Comparison of ENCODE assay signal across 21 cellular contexts in the genomic region with DNA sequence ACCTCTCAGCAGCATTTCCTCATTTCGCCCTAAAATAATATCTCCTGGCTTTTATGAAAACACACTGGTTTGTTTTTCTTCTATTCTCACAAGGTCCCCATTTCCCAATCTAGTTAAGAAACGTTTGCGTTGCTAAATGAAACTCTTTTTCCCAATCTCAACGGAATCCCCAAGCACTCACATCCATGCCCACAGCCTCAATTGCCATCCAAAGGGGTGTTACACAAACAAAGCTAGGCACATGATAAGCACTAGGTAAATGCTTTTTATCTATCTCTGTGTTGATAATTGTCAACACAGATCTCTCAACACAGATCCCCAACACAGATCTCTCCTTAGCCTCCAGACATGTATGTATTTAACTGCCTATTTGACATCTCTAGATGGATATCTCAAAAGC. TPM values are rescaled to one million over a fixed set of nuclear protein-coding genes. Genes with fewer than 3 reads are reported as not detected.
DNase-seq lines count a peak whose midpoint lies in the region; ATAC-seq, FAIRE-seq and TF ChIP-seq lines count a peak whose summit lies in the region.
"Had no signal": no experiment of that assay in that cellular context is flagged by ENCODE, and none has a peak within 500 bp of the region (broad histone marks: within the 10 kb centered on the region; RNA-seq: fewer than 3 reads in every experiment).

No MANE protein-coding gene starts in this region.

- POLR2A ChIA-PET in HepG2 (lab: Yijun Ruan, JAX) = interaction anchor here (1.0 to 1.9 kb wide), 2 partner anchors 32 to 35 kb away, joined by 3 to 6 read pairs; a partner anchor contains a TSS

- no TSS peak for BruUV-seq in HepG2 (replicated peaks; lab: Mats Ljungman, UMichigan)

- WGBS in HepG2 (ENCODE audit: low lambda C conversion rate) = 10% methylated on average over 4 of the region's 4 CpGs
- 58% methylated on average over 4 of the region's 4 CpGs for WGBS in right lobe of liver (ENCODE audit: insufficient coverage, low coverage, low lambda C conversion rate, missing lambda C conversion rate)
- 82% methylated on average over 4 of the region's 4 CpGs for whole genome bisulfite sequencing in esophagus muscularis mucosa

- no peaks in the 10 kb centered on the region for H3K79me2 ChIP-seq in HepG2 (ENCODE audit: insufficient read depth, low read length)

- no peak overlapping the region for H3K27ac ChIP-seq in HepG2 (ENCODE audit: extremely low read length, insufficient read depth, low read length)
- H3K27ac ChIP-seq in right lobe of liver = no peak overlapping the region
- H3K27ac ChIP-seq in esophagus muscularis mucosa (replicated peaks in 1 of 4) = no peak overlapping the region
- H3K27ac ChIP-seq: BLaER1 treated with 17β-estradiol and CSF1 and Interleukin-3, amounts not matched to agents 10 nM and 100 nM had no signal

- H3K27me3 ChIP-seq in HepG2 (ENCODE audit: control insufficient read depth in 1 of 2, insufficient read depth in 2 of 2, low read length in 2 of 2) (peaks cover 1 to 3% of the 10 kb centered on the region in 2 experiments; a peak in 1 of 5 replicates), right lobe of liver (no peaks in the 10 kb centered on the region), esophagus muscularis mucosa (no peaks in the 10 kb centered on the region)
- H3K27me3 ChIP-seq: BLaER1 treated with 17β-estradiol and CSF1 and Interleukin-3, amounts not matched to agents 10 nM and 100 nM had no signal

- no peak overlapping the region for H3K4me3 ChIP-seq in HepG2 (replicated peaks in 1 of 3; ENCODE audit: insufficient read depth in 1 of 3, low read depth in 2 of 3, low read length in 3 of 3)
- no peak overlapping the region for H3K4me3 ChIP-seq in right lobe of liver
- no peak overlapping the region for H3K4me3 ChIP-seq in esophagus muscularis mucosa
- H3K4me3 ChIP-seq: BLaER1 treated with 17β-estradiol and CSF1 and Interleukin-3, amounts not matched to agents 10 nM and 100 nM had no signal

- no peaks in the 10 kb centered on the region for H3K36me3 Mint-ChIP-seq in activated T-cell treated with anti-CD3 and anti-CD28 coated beads, Interleukin-2, amount 50 U/mL, for 72 hours (ENCODE audit: insufficient read depth in 2 of 2)
- H3K36me3 Mint-ChIP-seq: CD8-positive, alpha-beta T cell; IgD-negative memory B cell had no signal

- H3K4me2 ChIP-seq in HepG2 (ENCODE audit: low read depth, low read length) = 0 out of 2 replicates have a peak overlapping the region, but pooled peaks have one; percentile 5
- H3K4me2 ChIP-seq: BLaER1 treated with 17β-estradiol and CSF1 and Interleukin-3, amounts not matched to agents 10 nM and 100 nM had no signal

- H3K4me1 Mint-ChIP-seq in activated T-cell treated with anti-CD3 and anti-CD28 coated beads, Interleukin-2, amount 50 U/mL, for 72 hours (ENCODE audit: low read depth) = no peaks in the 10 kb centered on the region
- H3K4me1 Mint-ChIP-seq: B cell, IgD-negative memory B cell had no signal

- no peak overlapping the region for H3K4me3 Mint-ChIP-seq in activated T-cell treated with anti-CD3 and anti-CD28 coated beads, Interleukin-2, amount 50 U/mL, for 72 hours
- H3K4me3 Mint-ChIP-seq: B cell; CD8-positive, alpha-beta T cell; HFFc6; IgD-negative memory B cell had no signal

- in situ Hi-C loops in HepG2 (cut with HindIII; ENCODE audit: extremely low pct_ligation_motif_present, low pct_unique_long_range_greater_than_20kb) = no loop called here

- no peaks in the 10 kb centered on the region for H3K9me3 ChIP-seq in HepG2 (ENCODE audit: low read length)
- no peaks in the 10 kb centered on the region for H3K9me3 ChIP-seq in right lobe of liver
- no peaks in the 10 kb centered on the region for H3K9me3 ChIP-seq in esophagus muscularis mucosa
- H3K9me3 ChIP-seq: BLaER1 treated with 17β-estradiol and CSF1 and Interleukin-3, amounts not matched to agents 10 nM and 100 nM had no signal

- no peak overlapping the region for H3K9ac ChIP-seq in HepG2 (ENCODE audit: insufficient read depth, low read depth, low read length)
- H3K9ac ChIP-seq: BLaER1 treated with 17β-estradiol and CSF1 and Interleukin-3, amounts not matched to agents 10 nM and 100 nM had no signal

- FAIRE-seq in HepG2 (lab: Jason Lieb, UNC) = no peak
- FAIRE-seq: D721Med, GM12892, GM18507, HTR-8/SVneo had no signal

- TF ChIP-seq RAD21 in HepG2 (CRISPR knock-in tag; IDR thresholded peaks at IDR 0.05) = no peak

- H3K27me3 Mint-ChIP-seq in activated T-cell treated with anti-CD3 and anti-CD28 coated beads, Interleukin-2, amount 50 U/mL, for 72 hours (ENCODE audit: low read depth) = peaks cover 34% of the 10 kb centered on the region
- H3K27me3 Mint-ChIP-seq: IgD-negative memory B cell had no signal

- CTCF ChIA-PET in HepG2 (lab: Yijun Ruan, JAX; ENCODE audit: low intra/inter-chr PET ratio, low total read pairs) = no interaction called here

- DNase-seq in HepG2 (ENCODE audit: low spot score) (no peak), right lobe of liver (no peak), brain pericyte (ENCODE audit: low read depth, low spot score) (peak; percentile 4), esophagus muscularis mucosa (ENCODE audit: extremely low spot score) (peak; percentile 70)
- DNase-seq in activated T-cell treated with anti-CD3 and anti-CD28 coated beads, Interleukin-2, amount 50 U/mL, for 72 hours = no peak
- DNase-seq: CD8-positive, alpha-beta T cell; DMS79; GDM1; GOT3; H7; HFFc6 had no signal

- H3K36me3 ChIP-seq in HepG2 (replicated peaks in 1 of 2; ENCODE audit: control insufficient read depth in 1 of 2, insufficient read depth in 2 of 2, low read length in 2 of 2) (no peaks in the 10 kb centered on the region), right lobe of liver (no peaks in the 10 kb centered on the region), esophagus muscularis mucosa (no peaks in the 10 kb centered on the region)
- H3K36me3 ChIP-seq: BLaER1 treated with 17β-estradiol and CSF1 and Interleukin-3, amounts not matched to agents 10 nM and 100 nM had no signal

- H3K4me1 ChIP-seq in HepG2 (ENCODE audit: insufficient read depth, low read length) = peaks cover 29% of the 10 kb centered on the region
- no peaks in the 10 kb centered on the region for H3K4me1 ChIP-seq in right lobe of liver
- H3K4me1 ChIP-seq in esophagus muscularis mucosa = no peaks in the 10 kb centered on the region

- ATAC-seq in HepG2 = no peak; the same call in 2 of the 3 replicates
- ATAC-seq in right lobe of liver = no peak
- ATAC-seq in activated T-cell treated with anti-CD3 and anti-CD28 coated beads, Interleukin-2, amount 50 U/mL, for 72 hours (replicated peaks in 1 of 2) = no peak
- ATAC-seq in GM18517 (IDR thresholded peaks at IDR 0.05; ENCODE audit: unreplicated experiment) = no peak
- ATAC-seq: CD8-positive, alpha-beta T cell; HCT116 had no signal

- no peak for TF ChIP-seq CTCF in HepG2 (CRISPR knock-in tag; IDR thresholded peaks at IDR 0.05)
- no peak for TF ChIP-seq CTCF in right lobe of liver (IDR thresholded peaks at IDR 0.05)
- TF ChIP-seq CTCF in esophagus muscularis mucosa (IDR thresholded peaks at IDR 0.05) = no peak

- no peak overlapping the region for H3K27ac Mint-ChIP-seq in activated T-cell treated with anti-CD3 and anti-CD28 coated beads, Interleukin-2, amount 50 U/mL, for 72 hours
- H3K27ac Mint-ChIP-seq: B cell; CD8-positive, alpha-beta T cell; HFFc6 had no signal

- H4K20me1 ChIP-seq in HepG2 (ENCODE audit: insufficient read depth, low read length) = no peaks in the 10 kb centered on the region
- H4K20me1 ChIP-seq: BLaER1 treated with 17β-estradiol and CSF1 and Interleukin-3, amounts not matched to agents 10 nM and 100 nM had no signal

- TF ChIP-seq EP300 in HepG2 (IDR thresholded peaks at IDR 0.05; ENCODE audit: low read depth in 2 of 2, low read length in 2 of 2) (no peak), HepG2 (CRISPR knock-in tag; IDR thresholded peaks at IDR 0.05; ENCODE audit: borderline replicate concordance) (no peak), esophagus muscularis mucosa (IDR thresholded peaks at IDR 0.05) (no peak)

- intact Hi-C loops in HepG2 (cut with micrococcal nuclease; ENCODE audit: unreplicated experiment) (no loop called here), right lobe of liver (cut with DNase I) (no loop called here), esophagus muscularis mucosa (cut with DNase I) (no loop called here)

- H3K9me3 Mint-ChIP-seq in activated T-cell treated with anti-CD3 and anti-CD28 coated beads, Interleukin-2, amount 50 U/mL, for 72 hours = no peaks in the 10 kb centered on the region
- H3K9me3 Mint-ChIP-seq: CD8-positive, alpha-beta T cell; HFFc6; IgD-negative memory B cell had no signal

- H2AFZ ChIP-seq in HepG2 (ENCODE audit: low read length) = no peak overlapping the region

- TF ChIP-seq POLR2A in HepG2 (IDR thresholded peaks at IDR 0.05; ENCODE audit: insufficient read depth in 1 of 2, low read depth in 2 of 2, low read length in 2 of 2) (no peak), right lobe of liver (IDR thresholded peaks at IDR 0.05) (no peak), esophagus muscularis mucosa (IDR thresholded peaks at IDR 0.05; ENCODE audit: low read depth) (no peak)

RNA-seq across cellular contexts. Expression of a gene that starts 35.2 kb away (rescaled TPM):
- 4,983 and 10,074 TPM in 2 replicates for total RNA-seq in HepG2 (2016; rRNA removed; fragmentation: Illumina TruSeq; extraction: Trizol)
- 443 and 484 TPM in 2 replicates for total RNA-seq in HepG2 (2016; cell fraction: cytosol; rRNA removed; fragmentation: Illumina TruSeq; extraction: Trizol; ENCODE audit: low read depth)
- total RNA-seq in HepG2 (2016; cell fraction: insoluble cytoplasmic fraction; rRNA removed; fragmentation: Illumina TruSeq; extraction: Trizol) = 4,851 and 10,104 TPM in 2 replicates
- 957 and 1,048 TPM in 2 replicates for total RNA-seq in HepG2 (2016; cell fraction: membrane; rRNA removed; fragmentation: Illumina TruSeq; extraction: Trizol)
- 7,106 and 8,454 TPM in 2 replicates for total RNA-seq in HepG2 (2016; cell fraction: nucleus; rRNA removed; fragmentation: Illumina TruSeq; extraction: Trizol)
- polyA plus RNA-seq in HepG2 (2011; rRNA removed) = 11,821 and 17,414 TPM in 2 replicates
- 11,091 and 16,564 TPM in 2 replicates for polyA plus RNA-seq in HepG2 (2011; cell fraction: cytosol; rRNA removed)
- polyA plus RNA-seq in HepG2 (2011; cell fraction: nucleus; rRNA removed) = 7,213 and 10,181 TPM in 2 replicates
- 17,461 and 22,113 TPM in 2 replicates for polyA plus RNA-seq in HepG2 (2012)
- polyA plus RNA-seq in HepG2 (2016; cell fraction: cytosol; fragmentation: Illumina TruSeq; extraction: Trizol; ENCODE audit: low read depth) = 537 and 560 TPM in 2 replicates
- 3,671 and 3,676 TPM in 2 replicates for polyA plus RNA-seq in HepG2 (2016; cell fraction: insoluble cytoplasmic fraction; fragmentation: Illumina TruSeq; extraction: Trizol; ENCODE audit: low read depth)
- polyA plus RNA-seq in HepG2 (2016; cell fraction: membrane; fragmentation: Illumina TruSeq; extraction: Trizol; ENCODE audit: low read depth) = 614 and 667 TPM in 2 replicates
- 7,882 and 8,251 TPM in 2 replicates for polyA plus RNA-seq in HepG2 (2016; cell fraction: nucleus; fragmentation: Illumina TruSeq; extraction: Trizol; ENCODE audit: insufficient read depth, low read depth)
- polyA minus RNA-seq in HepG2 (2011; rRNA and poly(A)+ RNA removed; ENCODE audit: low replicate concordance) = 3.7 and 10,022 TPM in 2 replicates
- 4,700 and 8,142 TPM in 2 replicates for polyA minus RNA-seq in HepG2 (2011; cell fraction: cytosol; rRNA and poly(A)+ RNA removed)
- polyA minus RNA-seq in HepG2 (2011; cell fraction: nucleus; rRNA and poly(A)+ RNA removed) = 3,076 and 4,905 TPM in 2 replicates
- over 10,000 TPM in 4 of 6 experiments, 1,000 to 10,000 TPM in 2; 2,871 to 25,349 (median 17,684) TPM for total RNA-seq in right lobe of liver
- total RNA-seq in esophagus muscularis mucosa = 1 to 10 TPM in 1 of 4 donors, under 1 TPM in 3; under 0.01 to 3.1 (median 0.28) TPM
- 1 to 10 TPM; 1.7 to 1.9 TPM for total RNA-seq in activated T-cell treated with anti-CD3 and anti-CD28 coated beads, Interleukin-2, amount 50 U/mL, for 72 hours
- total RNA-seq: Daoy, H7 had no signal
- polyA plus RNA-seq: IgD-negative memory B cell had no signal

RNA-seq across cellular contexts. Expression of a gene that starts 49.3 kb away (rescaled TPM):
- total RNA-seq in HepG2 (2016; rRNA removed; fragmentation: Illumina TruSeq; extraction: Trizol) (42.9 and 59.3 TPM in 2 replicates), right lobe of liver (10 to 100 TPM in 2 of 6 experiments, 1 to 10 TPM in 4; 5.3 to 20.6 (median 8.1) TPM), esophagus muscularis mucosa (10 to 100 TPM; 15.6 to 29.1 (median 17.5) TPM)
- total RNA-seq in HepG2 (2016; cell fraction: cytosol; rRNA removed; fragmentation: Illumina TruSeq; extraction: Trizol; ENCODE audit: low read depth) = 12.5 and 13.2 TPM in 2 replicates
- total RNA-seq in HepG2 (2016; cell fraction: insoluble cytoplasmic fraction; rRNA removed; fragmentation: Illumina TruSeq; extraction: Trizol) = 41.9 and 62.6 TPM in 2 replicates
- total RNA-seq in HepG2 (2016; cell fraction: membrane; rRNA removed; fragmentation: Illumina TruSeq; extraction: Trizol) = 30.0 and 35.4 TPM in 2 replicates
- 56.6 and 67.4 TPM in 2 replicates for total RNA-seq in HepG2 (2016; cell fraction: nucleus; rRNA removed; fragmentation: Illumina TruSeq; extraction: Trizol)
- 15.5 and 24.3 TPM in 2 replicates for polyA plus RNA-seq in HepG2 (2011; rRNA removed)
- polyA plus RNA-seq in HepG2 (2011; cell fraction: cytosol; rRNA removed) = 8.5 and 8.6 TPM in 2 replicates
- 41.0 and 46.8 TPM in 2 replicates for polyA plus RNA-seq in HepG2 (2011; cell fraction: nucleus; rRNA removed)
- 12.5 and 16.7 TPM in 2 replicates for polyA plus RNA-seq in HepG2 (2012)
- polyA plus RNA-seq in HepG2 (2016; cell fraction: cytosol; fragmentation: Illumina TruSeq; extraction: Trizol; ENCODE audit: low read depth) = 3.0 and 3.5 TPM in 2 replicates
- polyA plus RNA-seq in HepG2 (2016; cell fraction: insoluble cytoplasmic fraction; fragmentation: Illumina TruSeq; extraction: Trizol; ENCODE audit: low read depth) = 36.7 and 42.1 TPM in 2 replicates
- 12.7 and 14.9 TPM in 2 replicates for polyA plus RNA-seq in HepG2 (2016; cell fraction: membrane; fragmentation: Illumina TruSeq; extraction: Trizol; ENCODE audit: low read depth)
- 65.4 and 74.6 TPM in 2 replicates for polyA plus RNA-seq in HepG2 (2016; cell fraction: nucleus; fragmentation: Illumina TruSeq; extraction: Trizol; ENCODE audit: insufficient read depth, low read depth)
- polyA minus RNA-seq in HepG2 (2011; rRNA and poly(A)+ RNA removed; ENCODE audit: low replicate concordance) = 16.5 and 72.6 TPM in 2 replicates
- 8.1 and 9.6 TPM in 2 replicates for polyA minus RNA-seq in HepG2 (2011; cell fraction: cytosol; rRNA and poly(A)+ RNA removed)
- 58.9 and 72.9 TPM in 2 replicates for polyA minus RNA-seq in HepG2 (2011; cell fraction: nucleus; rRNA and poly(A)+ RNA removed)
- total RNA-seq in activated T-cell treated with anti-CD3 and anti-CD28 coated beads, Interleukin-2, amount 50 U/mL, for 72 hours = 100 to 1,000 TPM in 1 of 2 donors, 10 to 100 TPM in 1; 86.3 to 102 TPM

Comparison
In these comparisons a context has a peak if more than half of its experiments do, and no peak if none do; other contexts are left out.
1. DNase-seq: peak in brain pericyte (single experiment) and esophagus muscularis mucosa (single experiment); none in HepG2 (single experiment), right lobe of liver (0 of 3) and activated T-cell treated with anti-CD3 and anti-CD28 coated beads, Interleukin-2, amount 50 U/mL, for 72 hours (0 of 2).
2. RNA of a gene that starts 35.2 kb away (total RNA-seq): 2,871 to 25,349 TPM in right lobe of liver and 443 to 10,104 TPM in HepG2; 1.7 to 1.9 TPM in activated T-cell treated with anti-CD3 and anti-CD28 coated beads, Interleukin-2, amount 50 U/mL, for 72 hours and under 0.01 to 3.1 TPM in esophagus muscularis mucosa; every median in the first group is over 100 times any median in the second.